Comparison of ENCODE assay signal across 21 cellular contexts in the genomic region with DNA sequence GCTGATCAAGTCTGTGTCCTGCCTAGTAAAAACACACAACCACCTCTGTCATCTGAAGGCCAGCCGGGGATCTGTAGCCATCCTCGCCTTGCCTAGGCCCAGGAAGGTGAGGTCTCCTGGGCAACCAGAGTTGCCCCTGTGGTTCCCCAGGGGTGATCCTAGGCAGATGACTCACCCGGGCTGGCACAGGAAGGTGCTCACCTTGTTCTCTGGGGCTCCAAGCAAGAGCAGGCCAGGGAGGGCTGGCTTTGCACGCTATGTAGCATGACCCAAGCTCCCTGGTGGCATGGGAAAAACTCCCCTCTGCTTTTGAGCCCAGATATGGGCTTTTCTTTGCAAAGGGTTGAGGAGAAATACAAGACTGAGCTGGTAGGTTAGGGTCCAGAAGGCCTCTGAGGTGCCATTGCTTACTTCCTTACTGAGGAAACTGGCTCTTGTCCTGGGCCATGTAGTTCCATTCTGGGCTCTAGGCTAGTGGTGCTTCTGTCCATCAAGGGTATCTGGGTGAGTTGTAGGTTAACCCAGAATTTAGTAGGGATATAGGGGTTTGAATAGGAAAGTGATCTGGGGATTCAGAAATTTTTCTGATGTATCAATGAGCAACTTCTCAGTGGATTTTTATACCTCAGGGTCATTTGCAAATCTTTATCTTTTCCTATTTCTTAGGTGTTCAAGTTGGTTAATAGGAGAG.
DNase-seq lines count a peak whose midpoint lies in the region; ATAC-seq, FAIRE-seq and TF ChIP-seq lines count a peak whose summit lies in the region.
"Had no signal": no experiment of that assay in that cellular context is flagged by ENCODE, and none has a peak within 500 bp of the region (broad histone marks: within the 10 kb centered on the region; RNA-seq: fewer than 3 reads in every experiment).

No MANE protein-coding gene starts in this region.

- TF ChIP-seq POLR2A in HepG2 (IDR thresholded peaks at IDR 0.05; ENCODE audit: insufficient read depth in 1 of 2, low read depth in 2 of 2, low read length in 2 of 2): no peak

- no peak overlapping the region for H3K4me3 Mint-ChIP-seq in CD4-positive, alpha-beta T cell
- H3K4me3 Mint-ChIP-seq in Caco-2 (ENCODE audit: unreplicated experiment): no peak overlapping the region
- H3K4me3 Mint-ChIP-seq: activated naive CD8-positive, alpha-beta T cell treated with anti-CD3 and anti-CD28 coated beads, Interleukin-2, amount 10 ng/mL, durations not matched to agents 7 days and 5 days; memory B cell; natural killer cell; type B pancreatic cell had no signal

- peaks cover 43% of the 10 kb centered on the region for H3K4me1 ChIP-seq in HepG2 (ENCODE audit: insufficient read depth, low read length)
- H3K4me1 ChIP-seq in Caco-2: peaks cover 8% of the 10 kb centered on the region; the same call in 1 of the 2 replicates
- H3K4me1 ChIP-seq: BLaER1, heart left ventricle, spleen had no signal

- H3K9me3 Mint-ChIP-seq in CD4-positive, alpha-beta T cell: no peaks in the 10 kb centered on the region
- H3K9me3 Mint-ChIP-seq in Caco-2 (ENCODE audit: unreplicated experiment): no peaks in the 10 kb centered on the region
- H3K9me3 Mint-ChIP-seq: activated naive CD8-positive, alpha-beta T cell treated with anti-CD3 and anti-CD28 coated beads, Interleukin-2, amount 10 ng/mL, durations not matched to agents 7 days and 5 days; memory B cell; natural killer cell; type B pancreatic cell had no signal

- no peak for TF ChIP-seq RAD21 in HepG2 (CRISPR knock-in tag; IDR thresholded peaks at IDR 0.05)

- TF ChIP-seq CTCF in CD4-positive, alpha-beta T cell (IDR thresholded peaks at IDR 0.05): no peak
- TF ChIP-seq CTCF in HepG2 (CRISPR knock-in tag; IDR thresholded peaks at IDR 0.05) (no peak), Caco-2 (IDR thresholded peaks at IDR 0.05; ENCODE audit: insufficient read depth in 1 of 2, low read depth in 1 of 2, low read length in 1 of 2, severe bottlenecking in 1 of 2, unreplicated experiment in 1 of 2) (no peak)

- H3K79me2 ChIP-seq in HepG2 (ENCODE audit: insufficient read depth, low read length): no peaks in the 10 kb centered on the region

- CTCF ChIA-PET in CD4-positive, alpha-beta T cell (lab: Charles Lee): interaction anchor here (1.1 kb wide), 1 partner anchor 164 kb away, joined by 3 read pairs; no protein-coding TSS in a partner anchor
- CTCF ChIA-PET in HepG2 (lab: Yijun Ruan, JAX; ENCODE audit: low intra/inter-chr PET ratio, low total read pairs): no interaction called here
- CTCF ChIA-PET in Caco-2 (lab: Charles Lee): interaction anchor here (1.0 to 1.3 kb wide), 2 partner anchors 14 to 164 kb away, joined by 5 to 7 read pairs; a partner anchor contains a TSS

- H3K27me3 ChIP-seq in CD4-positive, alpha-beta T cell (ENCODE audit: control insufficient read depth, insufficient read depth, low read length): no peaks in the 10 kb centered on the region
- H3K27me3 ChIP-seq in HepG2 (ENCODE audit: control insufficient read depth in 1 of 2, insufficient read depth in 2 of 2, low read length in 2 of 2) (no peaks in the 10 kb centered on the region), Caco-2 (replicated peaks; ENCODE audit: control insufficient read depth, insufficient read depth, low read length) (no peaks in the 10 kb centered on the region)
- H3K27me3 ChIP-seq: BLaER1, heart left ventricle, spleen had no signal

- no peaks in the 10 kb centered on the region for H3K4me1 Mint-ChIP-seq in CD4-positive, alpha-beta T cell (ENCODE audit: low read depth)
- no peaks in the 10 kb centered on the region for H3K4me1 Mint-ChIP-seq in Caco-2 (ENCODE audit: low read depth, unreplicated experiment)
- H3K4me1 Mint-ChIP-seq: memory B cell, natural killer cell had no signal

- POLR2A ChIA-PET in CD4-positive, alpha-beta T cell (lab: Charles Lee): no interaction called here
- POLR2A ChIA-PET in HepG2 (lab: Yijun Ruan, JAX): no interaction called here
- POLR2A ChIA-PET in Caco-2 (lab: Charles Lee): interaction anchor here (0.7 kb wide), 1 partner anchor 211 kb away, joined by 3 read pairs; no protein-coding TSS in a partner anchor

- no CpG with 5 or more reads among the region's 4 CpGs for WGBS in HepG2 (ENCODE audit: low lambda C conversion rate)

- H3K36me3 ChIP-seq in HepG2 (replicated peaks in 1 of 2; ENCODE audit: control insufficient read depth in 1 of 2, insufficient read depth in 2 of 2, low read length in 2 of 2): peaks cover 20 to 29% of the 10 kb centered on the region in 2 experiments
- H3K36me3 ChIP-seq in Caco-2 (ENCODE audit: control insufficient read depth, insufficient read depth, low read length): no peaks in the 10 kb centered on the region; the same call in none of the 2 replicates

- FAIRE-seq in HepG2 (lab: Jason Lieb, UNC): no peak
- FAIRE-seq: H1 had no signal

- H3K4me3 ChIP-seq in HepG2 (replicated peaks in 1 of 3; ENCODE audit: insufficient read depth in 1 of 3, low read depth in 2 of 3, low read length in 3 of 3) (no peak overlapping the region), Caco-2 (ENCODE audit: low read depth, low read length) (no peak overlapping the region)
- H3K4me3 ChIP-seq: BLaER1, heart left ventricle, spleen had no signal

- no peaks in the 10 kb centered on the region for H3K27me3 Mint-ChIP-seq in CD4-positive, alpha-beta T cell
- H3K27me3 Mint-ChIP-seq in Caco-2 (ENCODE audit: insufficient read depth, unreplicated experiment): no peaks in the 10 kb centered on the region
- H3K27me3 Mint-ChIP-seq: activated naive CD8-positive, alpha-beta T cell treated with anti-CD3 and anti-CD28 coated beads, Interleukin-2, amount 10 ng/mL, durations not matched to agents 7 days and 5 days; memory B cell; progenitor cell of endocrine pancreas; type B pancreatic cell had no signal

- TF ChIP-seq EP300 in HepG2 (IDR thresholded peaks at IDR 0.05; ENCODE audit: low read depth in 2 of 2, low read length in 2 of 2): no peak
- TF ChIP-seq EP300 in HepG2 (CRISPR knock-in tag; IDR thresholded peaks at IDR 0.05; ENCODE audit: borderline replicate concordance): no peak

- peaks cover 30% of the 10 kb centered on the region for H3K36me3 Mint-ChIP-seq in CD4-positive, alpha-beta T cell (ENCODE audit: low read depth)
- peaks cover 48% of the 10 kb centered on the region for H3K36me3 Mint-ChIP-seq in Caco-2 (ENCODE audit: insufficient read depth, unreplicated experiment)

- H4K20me1 ChIP-seq in HepG2 (ENCODE audit: insufficient read depth, low read length): no peaks in the 10 kb centered on the region

- intact Hi-C loops in CD4-positive, alpha-beta T cell (cut with DNase I, micrococcal nuclease): no loop called here
- intact Hi-C loops in HepG2 (cut with micrococcal nuclease; ENCODE audit: unreplicated experiment): loop anchor here (5.0 kb wide), 1 partner anchor 161 kb away; no protein-coding TSS in a partner anchor
- intact Hi-C loops in Caco-2 (cut with micrococcal nuclease; ENCODE audit: unreplicated experiment): loop anchor here (10.0 kb wide), 1 partner anchor 164 kb away; a partner anchor contains a TSS

- DNase-seq in CD4-positive, alpha-beta T cell: no peak
- DNase-seq in GM03348 (ENCODE audit: low spot score): peak; percentile 16
- no peak for DNase-seq in HepG2 (ENCODE audit: low spot score)
- no peak for DNase-seq in T-helper 9 cell
- DNase-seq in Caco-2: no peak
- DNase-seq in NCI-H1417 (lab: John Stamatoyannopoulos, UW): no peak
- DNase-seq: activated CD8-positive, alpha-beta memory T cell treated with anti-CD3 and anti-CD28 coated beads, Interleukin-2, amount 50 U/mL, for 48 hours; activated naive CD8-positive, alpha-beta T cell treated with anti-CD3 and anti-CD28 coated beads, Interleukin-2, amount 10 ng/mL, durations not matched to agents 7 days and 5 days; DMS 273 treated with DMSO at 0.1 percent for 48 hours; heart left ventricle; natural killer cell; NCI-H1694; NCI-H226; Right ventricle myocardium superior; spleen had no signal

- no peaks in the 10 kb centered on the region for H3K9me3 ChIP-seq in CD4-positive, alpha-beta T cell (ENCODE audit: control insufficient read depth, low read length)
- no peaks in the 10 kb centered on the region for H3K9me3 ChIP-seq in HepG2 (ENCODE audit: low read length)
- no peaks in the 10 kb centered on the region for H3K9me3 ChIP-seq in Caco-2
- H3K9me3 ChIP-seq: BLaER1, heart left ventricle, spleen had no signal

- in situ Hi-C loops in HepG2 (cut with HindIII; ENCODE audit: extremely low pct_ligation_motif_present, low pct_unique_long_range_greater_than_20kb): loop anchor here (10.0 kb wide), 1 partner anchor 164 kb away; a partner anchor contains a TSS

- H3K4me2 ChIP-seq in HepG2 (ENCODE audit: low read depth, low read length): no peak overlapping the region
- H3K4me2 ChIP-seq: BLaER1 had no signal

- no peak overlapping the region for H3K9ac ChIP-seq in HepG2 (ENCODE audit: insufficient read depth, low read depth, low read length)
- H3K9ac ChIP-seq: BLaER1 had no signal

- no peak overlapping the region for H2AFZ ChIP-seq in HepG2 (ENCODE audit: low read length)

- BruUV-seq in HepG2 (replicated peaks; lab: Mats Ljungman, UMichigan): no TSS peak
- BruUV-seq in Caco-2 (replicated peaks; lab: Mats Ljungman, UMichigan): no TSS peak

- H3K27ac Mint-ChIP-seq in CD4-positive, alpha-beta T cell: peak overlapping the region; percentile 9
- no peak overlapping the region for H3K27ac Mint-ChIP-seq in Caco-2 (ENCODE audit: unreplicated experiment)
- H3K27ac Mint-ChIP-seq: activated naive CD8-positive, alpha-beta T cell treated with anti-CD3 and anti-CD28 coated beads, Interleukin-2, amount 10 ng/mL, durations not matched to agents 7 days and 5 days; progenitor cell of endocrine pancreas had no signal

- no peak overlapping the region for H3K27ac ChIP-seq in CD4-positive, alpha-beta T cell (ENCODE audit: low read depth, low read length)
- peak overlapping the region; percentile 22 for H3K27ac ChIP-seq in angular gyrus (ENCODE audit: low read depth, low read length)
- no peak overlapping the region for H3K27ac ChIP-seq in HepG2 (ENCODE audit: extremely low read length, insufficient read depth, low read length)
- H3K27ac ChIP-seq: BLaER1, heart left ventricle, spleen had no signal

- ATAC-seq in CD4-positive, alpha-beta T cell (ENCODE audit: poor library complexity): no peak
- ATAC-seq in HepG2: no peak
- ATAC-seq: natural killer cell had no signal

TF ChIP-seq in HepG2, 621 proteins besides CTCF, POLR2A, EP300 and RAD21:
- TF ChIP-seq FOSL2 (CRISPR knock-in tag; IDR thresholded peaks at IDR 0.05): peak; percentile 12; the same call in 1 of the 2 replicates
- TF ChIP-seq ZNF777 (CRISPR knock-in tag; IDR thresholded peaks at IDR 0.05): no peak
- TF ChIP-seq ZNF891 (CRISPR knock-in tag; IDR thresholded peaks at IDR 0.05): no peak
- TF ChIP-seq ARNT (IDR thresholded peaks at IDR 0.05): no peak
- 0 out of 2 replicates have a peak, but pooled peaks have one; percentile 21 for TF ChIP-seq POLR2AphosphoS5 (IDR thresholded peaks at IDR 0.05; ENCODE audit: low read depth, low read length)
- peak; percentile 51 for TF ChIP-seq RBM22 (optimal IDR thresholded peaks at IDR 0.05; ENCODE audit: low read length)

Comparison
In these comparisons a context has a peak if more than half of its experiments do, and no peak if none do; other contexts are left out.
1. intact Hi-C loops: an anchor here in HepG2 (5.0 kb wide) and Caco-2 (10.0 kb wide); none called in CD4-positive, alpha-beta T cell.